Comparison of ENCODE assay signal across 1 cellular context in the genomic region with DNA sequence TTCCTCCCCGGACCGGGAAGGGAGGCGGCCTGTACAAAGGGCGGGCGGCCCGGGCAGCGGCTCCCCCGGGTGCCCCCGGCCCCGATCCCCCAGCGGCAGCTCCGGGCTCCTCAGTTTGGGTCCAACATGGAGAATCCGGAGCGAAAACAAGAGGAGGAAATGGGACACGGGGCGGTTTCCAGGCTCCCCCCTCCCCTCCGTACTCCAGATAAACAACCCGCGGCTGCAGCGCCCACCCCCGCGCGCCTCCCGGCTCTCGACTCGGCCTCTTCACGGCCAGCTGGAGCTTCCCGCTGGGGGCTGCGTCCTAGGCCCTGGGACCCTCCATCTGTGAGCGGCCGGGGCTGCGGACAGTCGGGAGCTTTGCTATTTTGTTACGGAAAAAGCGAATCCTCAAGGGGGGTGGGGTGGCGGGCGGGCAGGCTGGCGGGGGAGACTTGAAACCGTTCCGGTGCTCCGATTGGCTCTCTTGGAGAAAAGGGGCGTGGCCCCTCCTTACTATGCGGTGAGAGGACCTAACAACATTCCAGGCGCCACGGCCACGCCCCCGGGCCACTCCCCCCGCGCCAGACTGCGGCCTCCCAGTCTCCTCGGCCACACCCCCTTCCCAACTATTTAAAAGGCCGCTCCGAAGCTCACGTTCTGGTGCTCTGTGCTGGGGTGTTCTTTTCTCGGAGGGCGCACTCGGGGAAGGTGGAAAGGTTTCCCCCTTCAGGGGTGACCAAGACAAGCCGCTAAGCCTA.
TF ChIP-seq lines count a peak whose summit lies in the region.

Gene CTDSP2, minus strand, starts transcription at position 153 of the 743 bp plus-strand sequence. CDS start 294 bp downstream, outside the sequence.

TF ChIP-seq in H1, 55 proteins besides CTCF, POLR2A, EP300 and RAD21:
- TF ChIP-seq EZH2 (IDR thresholded peaks at IDR 0.05; ENCODE audit: low read depth, low read length, severe bottlenecking) (no peak), SIN3A (conservative IDR thresholded peaks at IDR 0.05 in 1 of 2, IDR thresholded peaks at IDR 0.05 in 1 of 2; ENCODE audit: low read depth in 1 of 2, low read length in 2 of 2) (peak in 1 of 2 experiments; percentile 22; a peak in 2 of 4 replicates), HDAC6 (IDR thresholded peaks at IDR 0.05; ENCODE audit: low read depth, low read length) (no peak), GTF2F1 (IDR thresholded peaks at IDR 0.05; ENCODE audit: borderline replicate concordance, low read depth, low read length) (no peak), TEAD4 (IDR thresholded peaks at IDR 0.05; ENCODE audit: low read depth, low read length) (peak; percentile 98), SP2 (IDR thresholded peaks at IDR 0.05; ENCODE audit: low read length) (no peak), BRCA1 (IDR thresholded peaks at IDR 0.05; ENCODE audit: low read depth, low read length) (no peak), GABPA (IDR thresholded peaks at IDR 0.05; ENCODE audit: borderline replicate concordance, insufficient read depth, low read length) (no peak), KDM5A (IDR thresholded peaks at IDR 0.05; ENCODE audit: low read length) (no peak), NANOG (IDR thresholded peaks at IDR 0.05; ENCODE audit: insufficient read depth, low read depth, low read length, poor library complexity, severe bottlenecking) (no peak), SUZ12 (IDR thresholded peaks at IDR 0.05; ENCODE audit: low read length) (no peak), USF2 (IDR thresholded peaks at IDR 0.05; ENCODE audit: low read length) (no peak), SP1 (IDR thresholded peaks at IDR 0.05; ENCODE audit: low read depth, low read length) (peak; percentile 72), CHD2 (IDR thresholded peaks at IDR 0.05; ENCODE audit: low read length) (no peak), ATF2 (IDR thresholded peaks at IDR 0.05; ENCODE audit: low read length) (no peak), PHF8 (conservative IDR thresholded peaks at IDR 0.05; ENCODE audit: low read depth, low read length) (peak; percentile 49; the same call in 1 of the 2 replicates), RNF2 (IDR thresholded peaks at IDR 0.05; ENCODE audit: borderline replicate concordance, low read depth, low read length, missing control alignments, poor library complexity, severe bottlenecking) (no peak), JUND (IDR thresholded peaks at IDR 0.05; ENCODE audit: low read length) (no peak), RXRA (IDR thresholded peaks at IDR 0.05; ENCODE audit: insufficient read depth, low read depth, low read length) (no peak), CTBP2 (IDR thresholded peaks at IDR 0.05; ENCODE audit: borderline replicate concordance, insufficient read depth, insufficient read length, low read length) (no peak), E2F6 (IDR thresholded peaks at IDR 0.05) (no peak), ZNF274 (IDR thresholded peaks at IDR 0.05; ENCODE audit: borderline replicate concordance, extremely low read depth, low read length) (no peak), KDM4A (IDR thresholded peaks at IDR 0.05; ENCODE audit: low read depth, low read length, severe bottlenecking) (peak; percentile 25), CBX8 (IDR thresholded peaks at IDR 0.05; ENCODE audit: borderline replicate concordance, low read depth, low read length) (no peak), TBP (IDR thresholded peaks at IDR 0.05; ENCODE audit: low read depth, low read length) (peak; percentile 94), TAF1 (IDR thresholded peaks at IDR 0.05; ENCODE audit: low read depth, low read length) (peak; percentile 80), BACH1 (IDR thresholded peaks at IDR 0.05; ENCODE audit: low read length) (0 out of 2 replicates have a peak, but pooled peaks have one; percentile 49), JUN (IDR thresholded peaks at IDR 0.05; ENCODE audit: low read depth, low read length) (no peak), SP4 (IDR thresholded peaks at IDR 0.05; ENCODE audit: low read length) (peak; percentile 92), EGR1 (IDR thresholded peaks at IDR 0.05; ENCODE audit: borderline replicate concordance, low read depth, low read length) (no peak; the same call in 1 of the 2 replicates), MAFK (IDR thresholded peaks at IDR 0.05; ENCODE audit: low read depth, low read length) (no peak), FOSL1 (IDR thresholded peaks at IDR 0.05; ENCODE audit: insufficient read depth, low read depth, low read length) (no peak), TAF7 (optimal IDR thresholded peaks at IDR 0.05; ENCODE audit: borderline replicate concordance, low read depth, low read length) (peak; percentile 50), ATF3 (IDR thresholded peaks at IDR 0.05; ENCODE audit: insufficient read depth, low read depth, low read length) (no peak), BCL11A (IDR thresholded peaks at IDR 0.05; ENCODE audit: low read depth in 2 of 2, low read length in 2 of 2) (no peak), CBX5 (IDR thresholded peaks at IDR 0.05; ENCODE audit: low read depth, low read length) (no peak), HDAC2 (IDR thresholded peaks at IDR 0.05; ENCODE audit: borderline replicate concordance in 1 of 2, low read depth in 2 of 2, low read length in 2 of 2) (peak in 1 of 2 experiments; percentile 78; a peak in 2 of 4 replicates), TCF12 (IDR thresholded peaks at IDR 0.05; ENCODE audit: low read depth, low read length) (no peak), NRF1 (IDR thresholded peaks at IDR 0.05; ENCODE audit: low read depth, low read length) (no peak), POU5F1 (IDR thresholded peaks at IDR 0.05; ENCODE audit: low read depth, low read length) (no peak), RBBP5 (IDR thresholded peaks at IDR 0.05; ENCODE audit: borderline replicate concordance, low read depth, low read length) (peak; percentile 57; the same call in 1 of the 2 replicates), CHD1 (IDR thresholded peaks at IDR 0.05; ENCODE audit: low read depth, low read length) (no peak), POLR2AphosphoS5 (IDR thresholded peaks at IDR 0.05; ENCODE audit: low read depth, low read length) (peak; percentile 71), ASH2L (IDR thresholded peaks at IDR 0.05; ENCODE audit: low read length) (peak; percentile 57), YY1 (IDR thresholded peaks at IDR 0.05; ENCODE audit: low read depth, low read length) (peak; percentile 60), KDM1A (IDR thresholded peaks at IDR 0.05; ENCODE audit: borderline replicate concordance, low read length) (no peak), CHD7 (IDR thresholded peaks at IDR 0.05; ENCODE audit: insufficient replicate concordance, low read length) (no peak), CREB1 (IDR thresholded peaks at IDR 0.05) (peak; percentile 24), SIRT6 (IDR thresholded peaks at IDR 0.05; ENCODE audit: low read length) (no peak)
- TF ChIP-seq, protein P1, sequence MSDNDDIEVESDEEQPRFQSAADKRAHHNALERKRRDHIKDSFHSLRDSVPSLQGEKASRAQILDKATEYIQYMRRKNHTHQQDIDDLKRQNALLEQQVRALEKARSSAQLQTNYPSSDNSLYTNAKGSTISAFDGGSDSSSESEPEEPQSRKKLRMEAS (IDR thresholded peaks at IDR 0.05) = no peak
